In genomic region chr13:32650705-32651311, GRCh38 we compare ENCODE assay signal across 8 cellular contexts.
DNase-seq lines count a peak whose midpoint lies in the region; ATAC-seq and TF ChIP-seq lines count a peak whose summit lies in the region.

No MANE protein-coding gene starts in this region.

- peaks cover 33% of the 10 kb centered on the region for H3K36me3 Mint-ChIP-seq in T-cell

- peaks cover 43 to 64% (median 44%) of the 10 kb centered on the region in 3 donors for H3K4me1 Mint-ChIP-seq in T-cell

- CTCF ChIA-PET in T-cell (lab: Charles Lee), result interaction anchor here (0.5 to 5.7 kb wide), 35 partner anchors 9 to 741 kb away, joined by 3 to 36 read pairs (median 5); partner anchors contain the start of genes N4BP2L2 (in 1 of the 2) and PDS5B (in 1 of the 2)

- no peak overlapping the region for H3K27ac Mint-ChIP-seq in T-cell

- H3K27me3 Mint-ChIP-seq in T-cell, result no peaks in the 10 kb centered on the region

- POLR2A ChIA-PET in T-cell (lab: Charles Lee), result interaction anchor here (0.5 to 0.6 kb wide), 2 partner anchors 16 to 124 kb away, joined by 3 to 6 read pairs; no protein-coding TSS in a partner anchor

- DNase-seq in G401 (ENCODE audit: low spot score), result peak; percentile 68
- peak; percentile 72 for DNase-seq in M059J (ENCODE audit: low read depth)
- peak in 31 of 34 experiments; percentile 7 to 58 (median 39) for DNase-seq in T-cell
- peak; percentile 73 for DNase-seq in astrocyte of the spinal cord (ENCODE audit: low read depth, low spot score)
- DNase-seq in inferior parietal cortex (ENCODE audit: extremely low spot score), result peak; percentile 72
- peak; percentile 73 for DNase-seq in stimulated activated CD4-positive, alpha-beta T cell treated with anti-CD3 and anti-CD28 coated beads, Interleukin-1b, Interleukin-23, amount 100 ng/mL, for 48 hours

- peaks cover 0 to 3% (median 0%) of the 10 kb centered on the region in 3 donors for H3K9me3 Mint-ChIP-seq in T-cell

- in situ Hi-C loops in G401 (cut with HindIII; ENCODE audit: low sequenced_read_pairs) (no loop called here), astrocyte of the spinal cord (cut with HindIII; ENCODE audit: low sequenced_read_pairs) (no loop called here)

- H3K4me3 ChIP-seq in astrocyte of the spinal cord (ENCODE audit: low read depth, low read length), result no peak overlapping the region

- ATAC-seq in GM21737 (IDR thresholded peaks at IDR 0.05; ENCODE audit: unreplicated experiment), result peak; percentile 79
- peak; percentile 78 to 86 (median 84) for ATAC-seq in T-cell (replicated peaks in 1 of 4)
- no peak for ATAC-seq in GM19328 (IDR thresholded peaks at IDR 0.05; ENCODE audit: unreplicated experiment)

- peak; percentile 79 for TF ChIP-seq CTCF in astrocyte of the spinal cord (IDR thresholded peaks at IDR 0.05; ENCODE audit: low read depth, low read length)

- no peak overlapping the region for H3K4me3 Mint-ChIP-seq in T-cell
